1 cellular context compared by ENCODE assay signal in the genomic region with DNA sequence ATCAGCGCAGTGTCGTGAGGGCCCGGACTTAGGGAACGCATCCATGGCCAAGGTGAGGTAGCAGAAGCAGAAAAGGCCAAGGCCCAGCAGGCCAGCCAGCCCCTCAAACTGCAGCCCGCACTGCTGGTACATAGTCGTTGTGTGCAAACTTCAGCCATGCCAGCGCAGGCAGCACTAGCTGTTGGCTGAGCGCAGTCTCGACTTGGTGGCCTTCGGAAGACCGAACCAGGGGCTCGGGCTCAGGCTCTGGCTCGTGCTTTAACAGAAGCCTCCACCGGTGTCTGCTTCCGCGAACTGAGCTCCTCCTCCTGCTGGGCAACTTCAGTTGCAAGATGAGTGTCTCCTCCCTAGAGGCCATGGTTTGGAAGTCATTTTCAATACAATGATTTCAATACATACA.
TF ChIP-seq lines count a peak whose summit lies in the region.

No MANE protein-coding gene starts in this region.

TF ChIP-seq in H1, 55 proteins besides CTCF, POLR2A, EP300 and RAD21 (continued from another document):
- TF ChIP-seq CBX5 (IDR thresholded peaks at IDR 0.05; ENCODE audit: low read depth, low read length) (no peak), YY1 (IDR thresholded peaks at IDR 0.05; ENCODE audit: low read depth, low read length) (no peak), SP4 (IDR thresholded peaks at IDR 0.05; ENCODE audit: low read length) (no peak)
TF ChIP-seq in H1: peak in this region for 0.
